ENCODE assay signal across 8 cellular contexts in the genomic region with DNA sequence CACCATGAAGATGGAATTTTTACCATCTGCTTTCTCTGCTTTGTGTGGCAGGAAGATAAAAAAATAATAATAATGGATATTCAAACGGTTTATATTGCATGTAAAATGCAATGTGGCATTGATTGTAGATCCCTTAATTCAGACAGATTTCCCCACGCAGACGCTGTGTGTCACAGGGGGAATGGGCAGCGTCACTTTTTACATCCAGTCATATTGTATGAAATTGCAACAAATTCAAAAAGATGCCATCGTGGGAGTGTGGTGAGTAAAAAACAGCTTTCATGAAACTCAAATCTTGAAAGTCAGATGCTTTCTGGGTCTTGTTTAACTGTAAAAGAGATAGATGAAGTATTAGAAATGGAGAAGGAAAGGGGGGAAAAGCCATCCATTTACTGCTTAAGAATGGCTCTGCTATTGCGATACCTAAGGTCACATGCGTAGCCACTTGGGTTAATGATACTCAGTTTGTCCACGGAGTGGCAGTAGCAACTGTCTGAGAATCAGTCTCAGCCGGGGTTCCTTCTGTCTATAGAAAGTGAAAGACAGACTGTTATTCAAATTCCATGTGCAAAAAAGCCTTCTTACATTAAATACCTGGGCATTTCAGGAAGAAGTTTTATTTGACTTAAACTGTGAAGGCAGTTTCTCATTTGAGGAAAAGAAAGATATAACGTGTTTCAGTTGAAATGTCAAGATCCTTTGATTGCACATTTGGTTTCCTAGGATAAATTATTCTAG. TPM values are rescaled to one million over a fixed set of nuclear protein-coding genes. Genes with fewer than 3 reads are reported as not detected.
A peak's percentile ranks its signal among the peaks of the same experiment; 100 is the strongest.
DNase-seq lines count a peak whose midpoint lies in the region; ATAC-seq and TF ChIP-seq lines count a peak whose summit lies in the region.

No MANE protein-coding gene starts in this region.

- DNase-seq in NCI-H2081 (lab: John Stamatoyannopoulos, UW) (peak; percentile 26 to 59), NCI-H2081 treated with DMSO at 0.1 percent for 48 hours (lab: John Stamatoyannopoulos, UW) (no peak), MG63 (peak; percentile 44), T-cell (peak in 33 of 34 experiments; percentile 10 to 72 (median 55)), brain microvascular endothelial cell (peak; percentile 88), iPS-NIHi7 (ENCODE audit: extremely low spot score) (peak; percentile 73), smooth muscle cell (lab: John Stamatoyannopoulos, UW; ENCODE audit: unreplicated experiment) (no peak)

- ATAC-seq in T-cell (replicated peaks in 1 of 4): peak; percentile 93 to 100 (median 98)

- peaks cover 8% of the 10 kb centered on the region for H3F3A ChIP-seq in smooth muscle cell (ENCODE audit: low read depth)

- H3K4me3 ChIP-seq in HEK293 (ENCODE audit: low read depth, low read length): peak overlapping the region; percentile 10; the same call in 1 of the 2 replicates
- H3K4me3 ChIP-seq in MG63: peak overlapping the region; percentile 20; the same call in 1 of the 2 replicates
- peak overlapping the region; percentile 18 for H3K4me3 ChIP-seq in brain microvascular endothelial cell (ENCODE audit: low read depth, low read length)
- peak overlapping the region; percentile 36 for H3K4me3 ChIP-seq in smooth muscle cell

- in situ Hi-C loops in brain microvascular endothelial cell (cut with HindIII; ENCODE audit: low pct_ligation_motif_present, low sequenced_read_pairs): loop anchor here (25.0 kb wide), 1 partner anchor 157 kb away; a partner anchor contains a TSS

- no peaks in the 10 kb centered on the region for H3K79me2 ChIP-seq in smooth muscle cell (ENCODE audit: low read depth)

- no peaks in the 10 kb centered on the region for H4K20me1 ChIP-seq in smooth muscle cell (ENCODE audit: low read depth)

- H3K27ac ChIP-seq in HEK293 (ENCODE audit: extremely low read depth, low read depth, low read length) (no peak overlapping the region), brain microvascular endothelial cell (peak overlapping the region; percentile 90), smooth muscle cell (ENCODE audit: low read depth) (peak overlapping the region; percentile 95)

- H3K36me3 ChIP-seq in HEK293 (ENCODE audit: control insufficient read depth in 2 of 2, insufficient read depth in 1 of 2, low read length in 2 of 2) (no peaks in the 10 kb centered on the region), MG63 (no peaks in the 10 kb centered on the region), brain microvascular endothelial cell (replicated peaks) (no peaks in the 10 kb centered on the region), smooth muscle cell (ENCODE audit: low read depth) (no peaks in the 10 kb centered on the region)

- WGBS in smooth muscle cell (ENCODE audit: low lambda C conversion rate): 46% methylated on average over 10 of the region's 10 CpGs

- CTCF ChIA-PET in HEK293 (lab: Yijun Ruan, JAX) (interaction anchor here (0.6 to 3.1 kb wide), 16 partner anchors 11 to 623 kb away, joined by 3 to 22 read pairs (median 4); no protein-coding TSS in a partner anchor), T-cell (lab: Charles Lee) (interaction anchor here (0.6 to 2.0 kb wide), 9 partner anchors 18 to 634 kb away, joined by 3 to 13 read pairs (median 5); no protein-coding TSS in a partner anchor)

- peak overlapping the region; percentile 85 for H3K9ac ChIP-seq in smooth muscle cell (ENCODE audit: low read depth)

- H3K36me3 Mint-ChIP-seq in T-cell: peaks cover 22% of the 10 kb centered on the region

- peak overlapping the region in 2 of 3 donors; percentile 40 to 45 for H3K4me3 Mint-ChIP-seq in T-cell

- peak; percentile 64 for TF ChIP-seq CTCF in HEK293 (tag by site-specific recombination; IDR thresholded peaks at IDR 0.05)
- peak; percentile 77 for TF ChIP-seq CTCF in brain microvascular endothelial cell (IDR thresholded peaks at IDR 0.05; ENCODE audit: low read depth, low read length, missing control alignments)
- peak; percentile 63 for TF ChIP-seq CTCF in smooth muscle cell (IDR thresholded peaks at IDR 0.05; ENCODE audit: borderline replicate concordance, insufficient read depth, poor library complexity, severe bottlenecking)

- H3K9me3 ChIP-seq in HEK293 (ENCODE audit: control insufficient read depth, insufficient read depth, low read depth, low read length): no peaks in the 10 kb centered on the region
- H3K9me3 ChIP-seq in MG63: no peaks in the 10 kb centered on the region
- no peaks in the 10 kb centered on the region for H3K9me3 ChIP-seq in smooth muscle cell (replicated peaks; ENCODE audit: low read depth)

- H3K4me2 ChIP-seq in smooth muscle cell: peak overlapping the region; percentile 85

- no peaks in the 10 kb centered on the region for H3K27me3 ChIP-seq in MG63
- no peaks in the 10 kb centered on the region for H3K27me3 ChIP-seq in brain microvascular endothelial cell (replicated peaks)
- H3K27me3 ChIP-seq in smooth muscle cell (ENCODE audit: low read depth): no peaks in the 10 kb centered on the region

- peaks cover 36% of the 10 kb centered on the region for H3K4me1 ChIP-seq in HEK293 (ENCODE audit: control insufficient read depth, insufficient read depth, low read length)
- H3K4me1 ChIP-seq in smooth muscle cell (ENCODE audit: low read depth): peaks cover 28% of the 10 kb centered on the region

- H3K4me1 Mint-ChIP-seq in T-cell: peaks cover 20 to 46% (median 39%) of the 10 kb centered on the region in 3 donors

- H2AFZ ChIP-seq in smooth muscle cell (ENCODE audit: low read depth): no peak overlapping the region

- POLR2A ChIA-PET in HEK293 (lab: Yijun Ruan, JAX) (interaction anchor here (1.0 to 1.7 kb wide), 2 partner anchors 22 to 29 kb away, joined by 3 to 7 read pairs; a partner anchor contains a TSS), T-cell (lab: Charles Lee) (no interaction called here)

- no peaks in the 10 kb centered on the region for H3K27me3 Mint-ChIP-seq in T-cell

- H3K9me3 Mint-ChIP-seq in T-cell: no peaks in the 10 kb centered on the region

- H3K27ac Mint-ChIP-seq in T-cell: peak overlapping the region in 1 of 2 donors; percentile 58

TF ChIP-seq in HEK293, 187 proteins besides CTCF, POLR2A, EP300 and RAD21:
- TF ChIP-seq ZNF133 (tag by site-specific recombination; IDR thresholded peaks at IDR 0.05): no peak
- peak; percentile 82; the same call in 1 of the 2 replicates for TF ChIP-seq ZNF660 (tag by site-specific recombination; IDR thresholded peaks at IDR 0.05)
- TF ChIP-seq ZNF654 (tag by site-specific recombination; IDR thresholded peaks at IDR 0.05; ENCODE audit: low read depth): peak; percentile 88
- TF ChIP-seq, protein P1, sequence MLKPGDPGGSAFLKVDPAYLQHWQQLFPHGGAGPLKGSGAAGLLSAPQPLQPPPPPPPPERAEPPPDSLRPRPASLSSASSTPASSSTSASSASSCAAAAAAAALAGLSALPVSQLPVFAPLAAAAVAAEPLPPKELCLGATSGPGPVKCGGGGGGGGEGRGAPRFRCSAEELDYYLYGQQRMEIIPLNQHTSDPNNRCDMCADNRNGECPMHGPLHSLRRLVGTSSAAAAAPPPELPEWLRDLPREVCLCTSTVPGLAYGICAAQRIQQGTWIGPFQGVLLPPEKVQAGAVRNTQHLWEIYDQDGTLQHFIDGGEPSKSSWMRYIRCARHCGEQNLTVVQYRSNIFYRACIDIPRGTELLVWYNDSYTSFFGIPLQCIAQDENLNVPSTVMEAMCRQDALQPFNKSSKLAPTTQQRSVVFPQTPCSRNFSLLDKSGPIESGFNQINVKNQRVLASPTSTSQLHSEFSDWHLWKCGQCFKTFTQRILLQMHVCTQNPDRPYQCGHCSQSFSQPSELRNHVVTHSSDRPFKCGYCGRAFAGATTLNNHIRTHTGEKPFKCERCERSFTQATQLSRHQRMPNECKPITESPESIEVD (tag by site-specific recombination; IDR thresholded peaks at IDR 0.05): peak; percentile 41; the same call in 1 of the 2 replicates
- TF ChIP-seq ZSCAN30 (tag by site-specific recombination; IDR thresholded peaks at IDR 0.05): 0 out of 2 replicates have a peak, but pooled peaks have one; percentile 41
- no peak for TF ChIP-seq ZNF350 (tag by site-specific recombination; IDR thresholded peaks at IDR 0.05)
- no peak for TF ChIP-seq ZFP69B (tag by site-specific recombination; IDR thresholded peaks at IDR 0.05)
- 0 out of 2 replicates have a peak, but pooled peaks have one; percentile 24 for TF ChIP-seq OSR2 (tag by site-specific recombination; IDR thresholded peaks at IDR 0.05)
- TF ChIP-seq ZNF501 (tag by site-specific recombination; IDR thresholded peaks at IDR 0.05): 0 out of 2 replicates have a peak, but pooled peaks have one; percentile 16
- TF ChIP-seq ZNF561 (tag by site-specific recombination; IDR thresholded peaks at IDR 0.05; ENCODE audit: borderline replicate concordance): peak; percentile 65; the same call in 1 of the 2 replicates
- TF ChIP-seq ZNF701 (tag by site-specific recombination; IDR thresholded peaks at IDR 0.05): 0 out of 2 replicates have a peak, but pooled peaks have one; percentile 20
- TF ChIP-seq ZBTB48 (tag by site-specific recombination; IDR thresholded peaks at IDR 0.05): no peak
- TF ChIP-seq ZNF2 (tag by site-specific recombination; IDR thresholded peaks at IDR 0.05): 0 out of 2 replicates have a peak, but pooled peaks have one; percentile 15
- TF ChIP-seq ZNF677 (tag by site-specific recombination; IDR thresholded peaks at IDR 0.05): no peak

RNA-seq across cellular contexts. Expression of a gene that starts 28.5 kb away (rescaled TPM):
- total RNA-seq in MG63 (2014; rRNA removed; shearing (Covaris generic); ENCODE audit: low replicate concordance): 6.8 and 11.9 TPM in 2 replicates
- total RNA-seq in T-cell (10 to 100 TPM; 14.5 to 19.0 (median 17.6) TPM), smooth muscle cell (9.4 and 20.9 TPM in 2 replicates)
- polyA plus RNA-seq in smooth muscle cell: 16.3 and 23.6 TPM in 2 replicates

RNA-seq across cellular contexts. Expression of a gene that starts 28.7 kb away (rescaled TPM):
- total RNA-seq in MG63 (2014; rRNA removed; shearing (Covaris generic); ENCODE audit: low replicate concordance): 0.91 and 1.9 TPM in 2 replicates
- total RNA-seq in T-cell: 10 to 100 TPM; 27.7 to 38.0 (median 34.2) TPM
- 13.0 and 17.9 TPM in 2 replicates for total RNA-seq in smooth muscle cell
- polyA plus RNA-seq in smooth muscle cell: 11.8 and 16.3 TPM in 2 replicates

Comparison
In these comparisons a context has a peak if more than half of its experiments do, and no peak if none do; other contexts are left out.
1. DNase-seq: peak in NCI-H2081 (2 of 2), MG63 (single experiment), T-cell (33 of 34), brain microvascular endothelial cell (single experiment) and iPS-NIHi7 (single experiment); none in NCI-H2081 treated with DMSO at 0.1 percent for 48 hours (single experiment) and smooth muscle cell (single experiment).
2. Peak in every context shown above with its lines, with median percentiles within 50 percentile points of each other: H3K4me3 ChIP-seq and CTCF ChIP-seq.